Comparison of ENCODE assay signal across 12 cellular contexts in the genomic region with DNA sequence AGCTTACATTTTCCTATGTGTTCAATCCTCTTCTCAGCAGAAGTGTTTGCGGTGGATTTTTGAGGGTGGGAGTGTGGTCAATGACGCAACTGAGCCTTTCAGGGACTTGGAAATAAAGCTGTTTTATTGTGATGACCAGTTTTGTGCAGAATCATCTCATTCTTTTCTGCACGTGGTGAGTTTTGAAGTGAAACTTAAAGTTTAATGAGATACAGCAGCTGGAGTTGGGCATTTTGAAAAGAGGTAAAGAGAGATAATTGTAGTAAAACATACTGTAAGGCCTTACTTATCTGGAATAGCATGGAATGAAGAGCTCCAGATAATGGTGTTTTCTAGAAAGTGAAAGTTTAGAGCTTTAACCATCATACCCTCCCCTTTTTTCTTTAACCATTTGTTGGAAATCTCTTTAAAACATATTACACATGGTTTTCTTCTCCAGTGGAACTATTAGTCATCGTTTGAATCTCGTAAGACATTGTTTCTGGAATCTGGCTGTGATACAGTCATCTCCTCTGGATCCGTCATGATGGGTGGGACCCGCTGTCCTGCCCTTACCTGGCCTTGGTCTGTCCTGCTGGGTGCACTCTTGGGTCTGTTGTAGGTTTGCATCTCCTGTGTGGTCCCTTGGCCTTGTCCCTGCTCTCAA. TPM values are rescaled to one million over a fixed set of nuclear protein-coding genes. Genes with fewer than 3 reads are reported as not detected.
A peak's percentile ranks its signal among the peaks of the same experiment; 100 is the strongest.
DNase-seq lines count a peak whose midpoint lies in the region; ATAC-seq and TF ChIP-seq lines count a peak whose summit lies in the region.
"Had no signal": no experiment of that assay in that cellular context is flagged by ENCODE, and none has a peak within 500 bp of the region (broad histone marks: within the 10 kb centered on the region; RNA-seq: fewer than 3 reads in every experiment).

No MANE protein-coding gene starts in this region.

- CTCF ChIA-PET in RWPE1 (lab: Yijun Ruan, JAX): interaction anchor here (0.7 kb wide), 1 partner anchor 16 kb away, joined by 5 read pairs; no protein-coding TSS in a partner anchor

- H3K27ac ChIP-seq in RWPE1: peak overlapping the region; percentile 46

- POLR2A ChIA-PET in RWPE1 (lab: Yijun Ruan, JAX; ENCODE audit: low non-redundant PET): no interaction called here

- no peak for TF ChIP-seq CTCF in RWPE1 (conservative IDR thresholded peaks at IDR 0.05; ENCODE audit: low read depth)

- DNase-seq in EL: peak; percentile 77
- DNase-seq in RWPE1 (ENCODE audit: low spot score): peak; percentile 89
- peak; percentile 58 for DNase-seq in fibroblast of gingiva (ENCODE audit: low read depth)
- DNase-seq in renal cortical epithelial cell (ENCODE audit: low read depth): peak; percentile 33
- DNase-seq in hypothalamus (lab: John Stamatoyannopoulos, UW): no peak
- no peak for DNase-seq in activated effector memory CD4-positive, alpha-beta T cell treated with Interleukin-2 at 50 U/mL for 16 hours
- no peak for DNase-seq in ureter (ENCODE audit: low spot score)
- DNase-seq: activated CD8-positive, alpha-beta T cell treated with anti-CD3 and anti-CD28 coated beads, Interleukin-2, amount 10 ng/mL, durations not matched to agents 7 days and 5 days; cerebellar nuclear complex; Karpas-422; small intestine had no signal

- no peak for ATAC-seq in GM19467 (IDR thresholded peaks at IDR 0.05; ENCODE audit: unreplicated experiment)
- ATAC-seq: activated CD8-positive, alpha-beta T cell treated with anti-CD3 and anti-CD28 coated beads, Interleukin-2, amount 10 ng/mL, durations not matched to agents 7 days and 5 days had no signal

RNA-seq across cellular contexts. Expression of gene UST, which starts 29.6 kb away (rescaled TPM):
- total RNA-seq in renal cortical epithelial cell: 0.87 and 2.8 TPM in 2 replicates
- 30.9 TPM for total RNA-seq in ureter

Comparison
In these comparisons a context has a peak if more than half of its experiments do, and no peak if none do; other contexts are left out.
1. DNase-seq: peak in EL (single experiment), RWPE1 (single experiment), fibroblast of gingiva (single experiment) and renal cortical epithelial cell (single experiment); none in hypothalamus (0 of 51), activated effector memory CD4-positive, alpha-beta T cell treated with Interleukin-2 at 50 U/mL for 16 hours (single experiment) and ureter (single experiment).